ENCODE assay signal across 16 cellular contexts in the genomic region with DNA sequence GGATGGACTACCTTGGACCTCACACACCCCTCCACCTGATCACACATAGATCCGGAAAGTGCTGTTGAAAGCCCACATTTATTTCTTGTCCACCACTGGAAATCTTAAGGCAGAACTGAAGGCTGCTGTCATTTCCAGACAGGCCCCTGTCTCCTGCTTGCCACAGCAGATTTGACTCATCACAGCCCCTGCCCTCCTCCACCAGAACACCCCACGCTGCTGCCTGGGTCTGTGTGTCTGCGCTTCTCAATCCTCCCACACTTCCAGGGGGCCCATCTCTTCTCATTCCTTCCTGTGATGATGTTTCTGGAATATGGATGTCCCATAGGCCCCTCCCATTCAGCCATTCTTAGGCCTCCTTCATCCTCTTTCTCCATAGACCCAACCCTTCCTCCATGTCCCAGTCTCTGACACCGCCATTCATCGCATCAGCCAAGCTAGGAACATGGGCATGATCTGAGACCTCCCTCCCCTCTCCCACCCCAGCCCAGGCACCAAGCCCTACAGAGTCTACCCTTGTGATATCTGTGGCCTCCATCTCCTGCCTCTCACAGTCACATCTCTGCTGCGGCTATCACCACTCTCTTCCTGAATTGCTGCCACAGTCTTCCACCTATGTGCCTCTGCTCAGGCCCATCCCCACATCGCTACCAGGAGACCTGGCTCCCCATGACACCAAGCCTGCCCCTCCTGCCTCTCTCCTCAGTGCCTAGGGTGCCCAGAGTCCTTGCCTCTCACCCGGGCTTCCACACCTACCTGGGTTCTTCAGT.
A peak's percentile ranks its signal among the peaks of the same experiment; 100 is the strongest.
DNase-seq lines count a peak whose midpoint lies in the region; ATAC-seq and TF ChIP-seq lines count a peak whose summit lies in the region.
"Had no signal": no experiment of that assay in that cellular context is flagged by ENCODE, and none has a peak within 500 bp of the region (broad histone marks: within the 10 kb centered on the region; RNA-seq: fewer than 3 reads in every experiment).

No MANE protein-coding gene starts in this region.

- POLR2A ChIA-PET in activated CD4-positive, alpha-beta memory T cell treated with anti-CD3 and anti-CD28 coated beads for 36 hours (lab: Charles Lee), result no interaction called here
- POLR2A ChIA-PET in activated CD4-positive, alpha-beta memory T cell treated with anti-CD3 and anti-CD28 coated beads, Interleukin-2, amount 10 ng/mL, durations not matched to agents 7 days and 5 days (lab: Charles Lee), result interaction anchor here (0.6 kb wide), 1 partner anchor 276 kb away, joined by 3 read pairs; no protein-coding TSS in a partner anchor

- H3K4me1 Mint-ChIP-seq in activated CD4-positive, alpha-beta memory T cell treated with anti-CD3 and anti-CD28 coated beads for 36 hours (ENCODE audit: low read depth), result peaks cover 10% of the 10 kb centered on the region
- peaks cover 28% of the 10 kb centered on the region for H3K4me1 Mint-ChIP-seq in activated CD4-positive, alpha-beta memory T cell treated with anti-CD3 and anti-CD28 coated beads, Interleukin-2, amount 10 ng/mL, durations not matched to agents 7 days and 5 days
- H3K4me1 Mint-ChIP-seq in T-helper 2 cell treated with Interferon-gamma antibody and Interleukin-4, amounts not matched to agents 5 μg/mL and 100 μg/mL, for 36 hours (ENCODE audit: low read depth), result peaks cover 60% of the 10 kb centered on the region
- peaks cover 63 to 87% of the 10 kb centered on the region in 2 donors for H3K4me1 Mint-ChIP-seq in immature natural killer cell
- H3K4me1 Mint-ChIP-seq in osteocyte (ENCODE audit: unreplicated experiment), result peaks cover 18% of the 10 kb centered on the region

- intact Hi-C loops in activated CD4-positive, alpha-beta memory T cell treated with anti-CD3 and anti-CD28 coated beads for 36 hours (cut with micrococcal nuclease), result no loop called here

- H3K36me3 Mint-ChIP-seq in activated CD4-positive, alpha-beta memory T cell treated with anti-CD3 and anti-CD28 coated beads for 36 hours, result no peaks in the 10 kb centered on the region
- peaks cover 2% of the 10 kb centered on the region for H3K36me3 Mint-ChIP-seq in activated CD4-positive, alpha-beta memory T cell treated with anti-CD3 and anti-CD28 coated beads, Interleukin-2, amount 10 ng/mL, durations not matched to agents 7 days and 5 days (ENCODE audit: low read depth)
- peaks cover 2% of the 10 kb centered on the region for H3K36me3 Mint-ChIP-seq in T-helper 2 cell treated with Interferon-gamma antibody and Interleukin-4, amounts not matched to agents 5 μg/mL and 100 μg/mL, for 36 hours (ENCODE audit: low read depth)
- peaks cover 0 to 10% (median 4%) of the 10 kb centered on the region in 3 donors for H3K36me3 Mint-ChIP-seq in immature natural killer cell
- no peaks in the 10 kb centered on the region for H3K36me3 Mint-ChIP-seq in osteocyte (ENCODE audit: unreplicated experiment)

- no peak for ATAC-seq in GM19328 (IDR thresholded peaks at IDR 0.05; ENCODE audit: unreplicated experiment)
- ATAC-seq in left lobe of liver, result no peak

- no peak for TF ChIP-seq CTCF in osteocyte (IDR thresholded peaks at IDR 0.05)

- H3K27ac Mint-ChIP-seq in activated CD4-positive, alpha-beta memory T cell treated with anti-CD3 and anti-CD28 coated beads for 36 hours, result no peak overlapping the region
- H3K27ac Mint-ChIP-seq in activated CD4-positive, alpha-beta memory T cell treated with anti-CD3 and anti-CD28 coated beads, Interleukin-2, amount 10 ng/mL, durations not matched to agents 7 days and 5 days, result no peak overlapping the region
- H3K27ac Mint-ChIP-seq in T-helper 2 cell treated with Interferon-gamma antibody and Interleukin-4, amounts not matched to agents 5 μg/mL and 100 μg/mL, for 36 hours, result peak overlapping the region; percentile 33
- H3K27ac Mint-ChIP-seq in immature natural killer cell (peak overlapping the region in 5 of 6 donors; percentile 51 to 90 (median 75)), osteocyte (ENCODE audit: unreplicated experiment) (peak overlapping the region; percentile 4)

- H3K9me3 Mint-ChIP-seq in activated CD4-positive, alpha-beta memory T cell treated with anti-CD3 and anti-CD28 coated beads for 36 hours, result no peaks in the 10 kb centered on the region
- H3K9me3 Mint-ChIP-seq in activated CD4-positive, alpha-beta memory T cell treated with anti-CD3 and anti-CD28 coated beads, Interleukin-2, amount 10 ng/mL, durations not matched to agents 7 days and 5 days, result peaks cover 3% of the 10 kb centered on the region
- H3K9me3 Mint-ChIP-seq in T-helper 2 cell treated with Interferon-gamma antibody and Interleukin-4, amounts not matched to agents 5 μg/mL and 100 μg/mL, for 36 hours, result no peaks in the 10 kb centered on the region
- H3K9me3 Mint-ChIP-seq in immature natural killer cell, result peaks cover 0 to 1% (median 0%) of the 10 kb centered on the region in 6 donors
- H3K9me3 Mint-ChIP-seq in osteocyte (ENCODE audit: unreplicated experiment), result no peaks in the 10 kb centered on the region

- DNase-seq in activated CD4-positive, alpha-beta memory T cell treated with anti-CD3 and anti-CD28 coated beads for 36 hours, result peak; percentile 28
- no peak for DNase-seq in activated CD4-positive, alpha-beta memory T cell treated with anti-CD3 and anti-CD28 coated beads, Interleukin-2, amount 10 ng/mL, durations not matched to agents 7 days and 5 days
- peak; percentile 25 for DNase-seq in T-helper 2 cell treated with Interferon-gamma antibody and Interleukin-4, amounts not matched to agents 5 μg/mL and 100 μg/mL, for 36 hours (ENCODE audit: low spot score)
- DNase-seq in immature natural killer cell, result peak; percentile 33 to 50 (median 48)
- DNase-seq in osteocyte (ENCODE audit: extremely low spot score, unreplicated experiment), result no peak
- no peak for DNase-seq in left lobe of liver (ENCODE audit: low spot score)
- DNase-seq in SKM-1 treated with dmso at 0.1 percent for 144 hours (lab: John Stamatoyannopoulos, UW; ENCODE audit: unreplicated experiment), result no peak
- DNase-seq: 8988T, C1 segment of cervical spinal cord, COR-L47, MM.1S, NCI-H1105, NCI-H1694 treated with DMSO at 0.1 percent for 48 hours, NCI-H345, NCI-H69 had no signal

- no peak overlapping the region for H3K4me3 Mint-ChIP-seq in activated CD4-positive, alpha-beta memory T cell treated with anti-CD3 and anti-CD28 coated beads for 36 hours
- H3K4me3 Mint-ChIP-seq in activated CD4-positive, alpha-beta memory T cell treated with anti-CD3 and anti-CD28 coated beads, Interleukin-2, amount 10 ng/mL, durations not matched to agents 7 days and 5 days, result no peak overlapping the region
- H3K4me3 Mint-ChIP-seq in T-helper 2 cell treated with Interferon-gamma antibody and Interleukin-4, amounts not matched to agents 5 μg/mL and 100 μg/mL, for 36 hours, result no peak overlapping the region
- H3K4me3 Mint-ChIP-seq in immature natural killer cell, result peak overlapping the region in 2 of 5 donors; percentile 18 to 46
- H3K4me3 Mint-ChIP-seq in osteocyte (ENCODE audit: unreplicated experiment), result no peak overlapping the region

- CTCF ChIA-PET in activated CD4-positive, alpha-beta memory T cell treated with anti-CD3 and anti-CD28 coated beads for 36 hours (lab: Charles Lee), result interaction anchor here (0.9 kb wide), 1 partner anchor 50 kb away, joined by 4 read pairs; no protein-coding TSS in a partner anchor
- CTCF ChIA-PET in activated CD4-positive, alpha-beta memory T cell treated with anti-CD3 and anti-CD28 coated beads, Interleukin-2, amount 10 ng/mL, durations not matched to agents 7 days and 5 days (lab: Charles Lee), result no interaction called here

- H3K27me3 Mint-ChIP-seq in activated CD4-positive, alpha-beta memory T cell treated with anti-CD3 and anti-CD28 coated beads for 36 hours, result no peaks in the 10 kb centered on the region
- H3K27me3 Mint-ChIP-seq in activated CD4-positive, alpha-beta memory T cell treated with anti-CD3 and anti-CD28 coated beads, Interleukin-2, amount 10 ng/mL, durations not matched to agents 7 days and 5 days, result peaks cover 6% of the 10 kb centered on the region
- H3K27me3 Mint-ChIP-seq in T-helper 2 cell treated with Interferon-gamma antibody and Interleukin-4, amounts not matched to agents 5 μg/mL and 100 μg/mL, for 36 hours (ENCODE audit: low read depth), result no peaks in the 10 kb centered on the region
- H3K27me3 Mint-ChIP-seq in immature natural killer cell (ENCODE audit: low read depth in 3 of 3) (peaks cover 0 to 6% (median 5%) of the 10 kb centered on the region in 3 donors), osteocyte (ENCODE audit: unreplicated experiment) (no peaks in the 10 kb centered on the region)

Comparison
In these comparisons a context has a peak if more than half of its experiments do, and no peak if none do; other contexts are left out.
1. DNase-seq: peak in activated CD4-positive, alpha-beta memory T cell treated with anti-CD3 and anti-CD28 coated beads for 36 hours (single experiment), T-helper 2 cell treated with Interferon-gamma antibody and Interleukin-4, amounts not matched to agents 5 μg/mL and 100 μg/mL, for 36 hours (single experiment) and immature natural killer cell (3 of 3); none in activated CD4-positive, alpha-beta memory T cell treated with anti-CD3 and anti-CD28 coated beads, Interleukin-2, amount 10 ng/mL, durations not matched to agents 7 days and 5 days (single experiment), osteocyte (single experiment), left lobe of liver (single experiment) and SKM-1 treated with dmso at 0.1 percent for 144 hours (single experiment).
2. H3K27ac Mint-ChIP-seq: peak in T-helper 2 cell treated with Interferon-gamma antibody and Interleukin-4, amounts not matched to agents 5 μg/mL and 100 μg/mL, for 36 hours (single experiment), immature natural killer cell (5 of 6) and osteocyte (single experiment); none in activated CD4-positive, alpha-beta memory T cell treated with anti-CD3 and anti-CD28 coated beads for 36 hours (single experiment) and activated CD4-positive, alpha-beta memory T cell treated with anti-CD3 and anti-CD28 coated beads, Interleukin-2, amount 10 ng/mL, durations not matched to agents 7 days and 5 days (single experiment).